8 cellular contexts compared by ENCODE assay signal in genomic region chr17:77887464-77888241, GRCh38.
DNase-seq lines count a peak whose midpoint lies in the region; ATAC-seq, FAIRE-seq and TF ChIP-seq lines count a peak whose summit lies in the region.

No MANE protein-coding gene starts in this region.

- H2AK5ac ChIP-seq in H1 (ENCODE audit: low read depth, low read length) (no peak overlapping the region), mesendoderm (ENCODE audit: low read length) (no peak overlapping the region)

- no peaks in the 10 kb centered on the region for H3K9me3 ChIP-seq in H1 (ENCODE audit: insufficient read depth in 2 of 2, low read depth in 1 of 2, low read length in 1 of 2)

- H3K14ac ChIP-seq in H1 (ENCODE audit: insufficient read length) = no peak overlapping the region

- H3K18ac ChIP-seq in H1 (ENCODE audit: extremely low read depth, low read length) (peak overlapping the region; percentile 60), mesendoderm (ENCODE audit: low read length) (no peak overlapping the region)

- 16% methylated on average over 43 of the region's 44 CpGs; no CpG with 5 or more reads in 1 of the 2 experiments for WGBS in H1 (ENCODE audit: extremely low coverage in 1 of 2, insufficient coverage in 1 of 2, insufficient read length in 1 of 2, insufficient replicate concordance in 2 of 2, low coverage in 1 of 2, low lambda C conversion rate in 2 of 2, missing lambda C conversion rate in 1 of 2), 2 experiments
- WGBS in mesendoderm (ENCODE audit: extremely low coverage, insufficient coverage, low lambda C conversion rate) = no CpG with 5 or more reads among the region's 44 CpGs

- H2BK20ac ChIP-seq in H1 (ENCODE audit: low read length) = no peak overlapping the region; the same call in 1 of the 2 replicates

- H3K79me1 ChIP-seq in H1 (ENCODE audit: low read depth, low read length) = no peaks in the 10 kb centered on the region
- H3K79me1 ChIP-seq in mesendoderm (ENCODE audit: low read length) = no peaks in the 10 kb centered on the region

- H3K27me3 ChIP-seq in H1 (replicated peaks in 1 of 4; ENCODE audit: control insufficient read depth in 3 of 4, extremely low read depth in 1 of 4, insufficient read depth in 3 of 4, low read length in 3 of 4) = peaks cover 7 to 30% (median 22%) of the 10 kb centered on the region in 4 experiments; a peak in 6 of 7 replicates
- peaks cover 5% of the 10 kb centered on the region for H3K27me3 ChIP-seq in mesendoderm (ENCODE audit: insufficient read depth, low read length, poor library complexity)

- H3K4ac ChIP-seq in H1 (replicated peaks; ENCODE audit: insufficient read length, low read depth, low read length) (peak overlapping the region; percentile 11), mesendoderm (ENCODE audit: low read depth, low read length) (no peak overlapping the region)

- no peak for TF ChIP-seq POLR2A in H1 (IDR thresholded peaks at IDR 0.05; ENCODE audit: control extremely low read depth in 1 of 2, low read depth in 2 of 2, low read length in 2 of 2)

- no peak for TF ChIP-seq EP300 in H1 (IDR thresholded peaks at IDR 0.05; ENCODE audit: borderline replicate concordance in 1 of 2, low read depth in 2 of 2, low read length in 2 of 2)

- peaks cover 0 to 18% (median 12%) of the 10 kb centered on the region in 4 experiments; a peak in 6 of 7 replicates for H3K4me1 ChIP-seq in H1 (replicated peaks in 1 of 4; ENCODE audit: control insufficient read depth in 3 of 4, insufficient read depth in 4 of 4, low read length in 3 of 4)
- no peaks in the 10 kb centered on the region for H3K4me1 ChIP-seq in mesendoderm (ENCODE audit: control insufficient read depth, low read depth, low read length)

- peak overlapping the region; percentile 86 for H4K8ac ChIP-seq in H1 (ENCODE audit: extremely low read depth, insufficient read depth, low read length)
- no peak overlapping the region for H4K8ac ChIP-seq in mesendoderm (ENCODE audit: low read depth, low read length)

- H3K27ac ChIP-seq in H1 (ENCODE audit: low read depth, low read length) (no peak overlapping the region), mesendoderm (ENCODE audit: low read depth, low read length) (no peak overlapping the region)

- H2AFZ ChIP-seq in H1 (ENCODE audit: low read length) = peak overlapping the region; percentile 90; the same call in 1 of the 2 replicates

- H3K36me3 ChIP-seq in H1 (ENCODE audit: control insufficient read depth in 2 of 4, insufficient read depth in 4 of 4, low read length in 3 of 4) (no peaks in the 10 kb centered on the region), mesendoderm (ENCODE audit: control insufficient read depth, insufficient read depth, low read length) (no peaks in the 10 kb centered on the region)

- H3K56ac ChIP-seq in H1 (replicated peaks; ENCODE audit: insufficient read length, low read depth, low read length) (no peak overlapping the region), mesendoderm (ENCODE audit: low read length) (peak overlapping the region; percentile 59)

- H4K20me1 ChIP-seq in H1 (replicated peaks in 1 of 2; ENCODE audit: control insufficient read depth in 1 of 2, insufficient read depth in 2 of 2, low read length in 2 of 2) = no peaks in the 10 kb centered on the region

- POLR2A ChIA-PET in H1 (lab: Charles Lee; ENCODE audit: partially characterized antibody) = interaction anchor here (0.6 to 1.6 kb wide), 5 partner anchors 11 to 117 kb away, joined by 3 to 5 read pairs (median 4); no protein-coding TSS in a partner anchor

- H2BK120ac ChIP-seq in H1 (replicated peaks; ENCODE audit: low read depth, low read length) (no peak overlapping the region), mesendoderm (ENCODE audit: low read depth, low read length) (no peak overlapping the region)

- H2BK15ac ChIP-seq in H1 (ENCODE audit: low read length) (0 out of 2 replicates have a peak overlapping the region, but pooled peaks have one; percentile 25), mesendoderm (replicated peaks; ENCODE audit: low read depth) (no peak overlapping the region)

- H4K91ac ChIP-seq in H1 (replicated peaks; ENCODE audit: insufficient read length, low read length) = no peak overlapping the region

- no peak for TF ChIP-seq RAD21 in H1 (IDR thresholded peaks at IDR 0.05 in 1 of 2, conservative IDR thresholded peaks at IDR 0.05 in 1 of 2; ENCODE audit: low read depth in 2 of 2, low read length in 2 of 2)

- H3K4me2 ChIP-seq in H1 (ENCODE audit: insufficient read depth in 1 of 2, low read depth in 2 of 2, low read length in 2 of 2) = peak overlapping the region; percentile 97 to 98
- H3K4me2 ChIP-seq in mesendoderm (ENCODE audit: low read length) = peak overlapping the region; percentile 89

- ATAC-seq in HG03039 (IDR thresholded peaks at IDR 0.05; ENCODE audit: unreplicated experiment) (no peak), HG02623 (IDR thresholded peaks at IDR 0.05; ENCODE audit: unreplicated experiment) (no peak)

- H3K79me2 ChIP-seq in H1 (ENCODE audit: control insufficient read depth in 1 of 2, insufficient read depth in 2 of 2, low read length in 2 of 2) (no peaks in the 10 kb centered on the region), mesendoderm (ENCODE audit: control insufficient read depth, insufficient read depth, low read length) (no peaks in the 10 kb centered on the region)

- H3K23ac ChIP-seq in H1 (ENCODE audit: insufficient read length) = no peak overlapping the region
- H3K23ac ChIP-seq in mesendoderm (ENCODE audit: low read length) = no peak overlapping the region

- peak overlapping the region in 1 of 4 experiments; percentile 46; a peak in 2 of 7 replicates for H3K9ac ChIP-seq in H1 (replicated peaks in 1 of 4; ENCODE audit: extremely low read depth in 1 of 4, low read depth in 3 of 4, low read length in 3 of 4)
- peak overlapping the region; percentile 33 for H3K9ac ChIP-seq in mesendoderm (ENCODE audit: low read length)

- FAIRE-seq in H1 (lab: Jason Lieb, UNC) = no peak

- peak overlapping the region; percentile 42 to 63 (median 55); a peak in 7 of 8 replicates for H3K4me3 ChIP-seq in H1 (ENCODE audit: extremely low read depth in 1 of 4, insufficient read depth in 2 of 4, low read depth in 3 of 4, low read length in 4 of 4)
- peak overlapping the region; percentile 28 for H3K4me3 ChIP-seq in mesendoderm (ENCODE audit: low read length)

- H2BK5ac ChIP-seq in H1 (ENCODE audit: low read depth, low read length) (peak overlapping the region; percentile 62; the same call in 1 of the 2 replicates), mesendoderm (ENCODE audit: low read length) (no peak overlapping the region)

- peaks cover 10% of the 10 kb centered on the region; the same call in 1 of the 2 replicates for H3K23me2 ChIP-seq in H1 (ENCODE audit: low read depth, low read length)

- DNase-seq in COLO668 (lab: John Stamatoyannopoulos, UW; ENCODE audit: unreplicated experiment) (peak; percentile 61), NCI-H2107 treated with DMSO at 0.1 percent for 48 hours (lab: John Stamatoyannopoulos, UW; ENCODE audit: unreplicated experiment) (peak; percentile 90), H1 (ENCODE audit: low read depth in 1 of 2, low spot score in 2 of 2) (no peak), mesendoderm (peak; percentile 29)
- DNase-seq in activated CD8-positive, alpha-beta memory T cell treated with anti-CD3 and anti-CD28 coated beads, Interleukin-2, amount 50 U/mL, for 4 hours = peak; percentile 78
- DNase-seq in stimulated activated CD4-positive, alpha-beta T cell treated with anti-CD3 and anti-CD28 coated beads, TNF-alpha, amount 100 ng/mL, for 48 hours (ENCODE audit: low read depth in 3 of 3) = peak; percentile 37 to 45 (median 38)

- no peak overlapping the region for H4K5ac ChIP-seq in H1 (ENCODE audit: insufficient read length, low read depth, low read length)
- H4K5ac ChIP-seq in mesendoderm (ENCODE audit: low read length) = no peak overlapping the region

- TF ChIP-seq CTCF in H1 (IDR thresholded peaks at IDR 0.05; ENCODE audit: control extremely low read depth in 1 of 3, insufficient read depth in 1 of 3, low read depth in 1 of 3, low read length in 3 of 3) = no peak

- peak overlapping the region; percentile 69; the same call in 1 of the 2 replicates for H2BK12ac ChIP-seq in H1 (ENCODE audit: low read depth, low read length)

- CTCF ChIA-PET in H1 (lab: Charles Lee; ENCODE audit: partially characterized antibody) = interaction anchor here (0.7 to 13.7 kb wide), 6 partner anchors 51 to 129 kb away, joined by 3 to 147 read pairs (median 3); no protein-coding TSS in a partner anchor

TF ChIP-seq in H1, 55 proteins besides CTCF, POLR2A, EP300 and RAD21 (continues in another document):
- no peak for TF ChIP-seq RXRA (IDR thresholded peaks at IDR 0.05; ENCODE audit: insufficient read depth, low read depth, low read length)
- TF ChIP-seq YY1 (IDR thresholded peaks at IDR 0.05; ENCODE audit: low read depth, low read length) = no peak
- TF ChIP-seq ASH2L (IDR thresholded peaks at IDR 0.05; ENCODE audit: low read length) = peak; percentile 55
- TF ChIP-seq ATF2 (IDR thresholded peaks at IDR 0.05; ENCODE audit: low read length) = no peak
- TF ChIP-seq JUND (IDR thresholded peaks at IDR 0.05; ENCODE audit: low read length) = no peak
- no peak for TF ChIP-seq RBBP5 (IDR thresholded peaks at IDR 0.05; ENCODE audit: borderline replicate concordance, low read depth, low read length)
- peak; percentile 76; the same call in 1 of the 2 replicates for TF ChIP-seq E2F6 (IDR thresholded peaks at IDR 0.05)
- no peak for TF ChIP-seq CHD2 (IDR thresholded peaks at IDR 0.05; ENCODE audit: low read length)
- no peak for TF ChIP-seq NANOG (IDR thresholded peaks at IDR 0.05; ENCODE audit: insufficient read depth, low read depth, low read length, poor library complexity, severe bottlenecking)
- no peak for TF ChIP-seq TAF1 (IDR thresholded peaks at IDR 0.05; ENCODE audit: low read depth, low read length)
- TF ChIP-seq GABPA (IDR thresholded peaks at IDR 0.05; ENCODE audit: borderline replicate concordance, insufficient read depth, low read length) = no peak
- TF ChIP-seq SP1 (IDR thresholded peaks at IDR 0.05; ENCODE audit: low read depth, low read length) = no peak

Comparison
In these comparisons a context has a peak if more than half of its experiments do, and no peak if none do; other contexts are left out.
1. DNase-seq: peak in COLO668 (single experiment), NCI-H2107 treated with DMSO at 0.1 percent for 48 hours (single experiment), activated CD8-positive, alpha-beta memory T cell treated with anti-CD3 and anti-CD28 coated beads, Interleukin-2, amount 50 U/mL, for 4 hours (single experiment), mesendoderm (single experiment) and stimulated activated CD4-positive, alpha-beta T cell treated with anti-CD3 and anti-CD28 coated beads, TNF-alpha, amount 100 ng/mL, for 48 hours (3 of 3); none in H1 (0 of 2).